ENCODE assay signal across 11 cellular contexts in genomic region chr5:119418782-119419101, GRCh38. TPM values are rescaled to one million over a fixed set of nuclear protein-coding genes. Genes with fewer than 3 reads are reported as not detected.
DNase-seq lines count a peak whose midpoint lies in the region; ATAC-seq, FAIRE-seq and TF ChIP-seq lines count a peak whose summit lies in the region.
"Had no signal": no experiment of that assay in that cellular context is flagged by ENCODE, and none has a peak within 500 bp of the region (broad histone marks: within the 10 kb centered on the region; RNA-seq: fewer than 3 reads in every experiment).

No MANE protein-coding gene starts in this region.

- no peak overlapping the region for H3K27ac ChIP-seq in GM12878 (ENCODE audit: control insufficient read depth, insufficient read depth)

- ATAC-seq in GM19035 (IDR thresholded peaks at IDR 0.05; ENCODE audit: unreplicated experiment) (peak; percentile 70), HG03039 (IDR thresholded peaks at IDR 0.05; ENCODE audit: unreplicated experiment) (peak; percentile 68), GM12878 (peak; percentile 73), T-cell (replicated peaks in 1 of 4) (no peak)
- no peak for ATAC-seq in natural killer cell treated with Interleukin-12 subunit alpha and Interleukin-12 subunit beta and Interleukin-15 and Interleukin-18, amount 100 ng/mL, for 72 hours
- ATAC-seq: activated CD4-positive, CD25-positive, alpha-beta regulatory T cell treated with anti-CD3 and anti-CD28 coated beads, Interleukin-2, amount 50 U/mL, for 24 hours had no signal

- H3K27ac Mint-ChIP-seq in CD14-positive monocyte: peak overlapping the region in 4 of 7 donors; percentile 15 to 66 (median 50)
- H3K27ac Mint-ChIP-seq in T-cell: no peak overlapping the region
- H3K27ac Mint-ChIP-seq in natural killer cell treated with Interleukin-12 subunit alpha and Interleukin-12 subunit beta and Interleukin-15 and Interleukin-18, amount 100 ng/mL, for 72 hours: no peak overlapping the region

- no peak overlapping the region for H3K4me3 Mint-ChIP-seq in CD14-positive monocyte
- no peak overlapping the region for H3K4me3 Mint-ChIP-seq in T-cell
- no peak overlapping the region for H3K4me3 Mint-ChIP-seq in natural killer cell treated with Interleukin-12 subunit alpha and Interleukin-12 subunit beta and Interleukin-15 and Interleukin-18, amount 100 ng/mL, for 72 hours

- CTCF ChIA-PET in GM12878 (lab: Yijun Ruan, JAX) (interaction anchor here (0.5 to 3.8 kb wide), 8 partner anchors 13 to 431 kb away, joined by 3 to 18 read pairs (median 4); partner anchors contain the start of gene DMXL1), T-cell (lab: Charles Lee) (interaction anchor here in 1 of 2 donors (0.6 to 2.6 kb wide), 2 partner anchors 10 to 430 kb away, joined by 3 to 11 read pairs; partner anchors contain the start of gene DTWD2)

- no peak for TF ChIP-seq CTCF in CD14-positive monocyte (IDR thresholded peaks at IDR 0.05)
- no peak for TF ChIP-seq CTCF in GM12878 (IDR thresholded peaks at IDR 0.05 in 2 of 3, conservative IDR thresholded peaks at IDR 0.05 in 1 of 3; ENCODE audit: control insufficient read depth in 2 of 3, extremely low read depth in 1 of 3, insufficient read depth in 1 of 3, low read depth in 3 of 3, low read length in 3 of 3)

- FAIRE-seq in GM12878 (lab: Jason Lieb, UNC): no peak

- H3K27me3 Mint-ChIP-seq in CD14-positive monocyte (ENCODE audit: low read depth in 3 of 3) (peaks cover 0 to 1% (median 0%) of the 10 kb centered on the region in 3 donors), T-cell (no peaks in the 10 kb centered on the region)
- no peaks in the 10 kb centered on the region for H3K27me3 Mint-ChIP-seq in natural killer cell treated with Interleukin-12 subunit alpha and Interleukin-12 subunit beta and Interleukin-15 and Interleukin-18, amount 100 ng/mL, for 72 hours

- SMC1A ChIA-PET in GM12878 (lab: Charles Lee; ENCODE audit: uncharacterized antibody, unreplicated experiment): interaction anchor here (0.6 to 3.9 kb wide), 12 partner anchors 10 to 434 kb away, joined by 3 to 21 read pairs (median 4); partner anchors contain the start of gene DTWD2

- no peaks in the 10 kb centered on the region for H3K79me2 ChIP-seq in GM12878 (ENCODE audit: control insufficient read depth, insufficient read depth, low read length)

- H3K27me3 ChIP-seq in GM12878 (replicated peaks in 1 of 2; ENCODE audit: control insufficient read depth in 2 of 2, insufficient read depth in 2 of 2, low read length in 1 of 2): no peaks in the 10 kb centered on the region
- H3K27me3 ChIP-seq in HAP-1 (ENCODE audit: low read depth): no peaks in the 10 kb centered on the region

- TF ChIP-seq POLR2A in GM12878 (IDR thresholded peaks at IDR 0.05; ENCODE audit: low read depth, low read length): no peak

- in situ Hi-C loops in GM12878 (cut with MboI): no loop called here
- in situ Hi-C loops in HAP-1 (cut with MboI; ENCODE audit: low sequenced_read_pairs): loop anchor here (10.0 kb wide), 1 partner anchor 434 kb away; the partner anchor contains the start of gene DTWD2

- H3K36me3 Mint-ChIP-seq in CD14-positive monocyte (no peaks in the 10 kb centered on the region), T-cell (no peaks in the 10 kb centered on the region)
- H3K36me3 Mint-ChIP-seq in natural killer cell treated with Interleukin-12 subunit alpha and Interleukin-12 subunit beta and Interleukin-15 and Interleukin-18, amount 100 ng/mL, for 72 hours: no peaks in the 10 kb centered on the region

- no peaks in the 10 kb centered on the region for H3K36me3 ChIP-seq in GM12878 (ENCODE audit: control insufficient read depth in 2 of 2, insufficient read depth in 2 of 2, low read length in 1 of 2)
- no peaks in the 10 kb centered on the region for H3K36me3 ChIP-seq in HAP-1 (replicated peaks)

- no peak overlapping the region; the same call in 1 of the 2 replicates for H3K4me2 ChIP-seq in GM12878 (ENCODE audit: control insufficient read depth, insufficient read depth)

- H3K4me1 Mint-ChIP-seq in CD14-positive monocyte (peaks cover 62% of the 10 kb centered on the region), T-cell (peaks cover 11 to 14% (median 12%) of the 10 kb centered on the region in 3 donors)
- H3K4me1 Mint-ChIP-seq in natural killer cell treated with Interleukin-12 subunit alpha and Interleukin-12 subunit beta and Interleukin-15 and Interleukin-18, amount 100 ng/mL, for 72 hours (ENCODE audit: low read depth in 2 of 2): peaks cover 14 to 27% of the 10 kb centered on the region in 2 donors

- no peak for TF ChIP-seq EP300 in GM12878 (IDR thresholded peaks at IDR 0.05; ENCODE audit: borderline replicate concordance in 1 of 2, control insufficient read depth in 1 of 2, low read depth in 2 of 2, low read length in 2 of 2)

- no peak overlapping the region for H3K9ac ChIP-seq in GM12878 (ENCODE audit: control insufficient read depth, insufficient read depth, low read length)

- H3K4me3 ChIP-seq in GM12878: no peak overlapping the region
- H3K4me3 ChIP-seq in HAP-1: no peak overlapping the region

- intact Hi-C loops in CD14-positive monocyte (cut with micrococcal nuclease) (loop anchor here in 1 of 2 donors (10.0 kb wide), 2 partner anchors 74 to 434 kb away; partner anchors contain the start of gene DTWD2), GM12878 (cut with micrococcal nuclease; ENCODE audit: unreplicated experiment) (no loop called here)

- 0 out of 2 replicates have a peak overlapping the region, but pooled peaks have one; percentile 2 for H2AFZ ChIP-seq in GM12878 (ENCODE audit: control insufficient read depth, low read depth, low read length)

- DNase-seq in CD14-positive monocyte (ENCODE audit: low spot score): no peak
- DNase-seq in GM12878 (ENCODE audit: low read depth, low spot score): no peak
- DNase-seq in T-cell: no peak
- no peak for DNase-seq in HAP-1 (ENCODE audit: low spot score in 2 of 2)
- DNase-seq in HUDEP-2 (lab: John Stamatoyannopoulos, UW; ENCODE audit: unreplicated experiment in 76 of 76): no peak
- DNase-seq in natural killer cell treated with Interleukin-12 subunit alpha and Interleukin-12 subunit beta and Interleukin-15 and Interleukin-18, amount 100 ng/mL, for 72 hours (ENCODE audit: low spot score): no peak
- DNase-seq: foreskin melanocyte, NCI-H345 had no signal

- H3K4me1 ChIP-seq in GM12878 (ENCODE audit: control insufficient read depth, insufficient read depth, low read length) (peaks cover 8% of the 10 kb centered on the region; the same call in 1 of the 2 replicates), HAP-1 (peaks cover 4% of the 10 kb centered on the region; the same call in 1 of the 2 replicates)

- TF ChIP-seq RAD21 in GM12878 (IDR thresholded peaks at IDR 0.05; ENCODE audit: insufficient read depth, low read depth, low read length): no peak

- POLR2A ChIA-PET in GM12878 (lab: Charles Lee) (interaction anchor here (1.0 to 1.3 kb wide), 3 partner anchors 11 to 145 kb away, joined by 3 to 6 read pairs (median 3); no protein-coding TSS in a partner anchor), T-cell (lab: Charles Lee) (no interaction called here)

- no TSS peak for BruUV-seq in GM12878 (replicated peaks; lab: Mats Ljungman, UMichigan)

- H3K9me3 ChIP-seq in GM12878 (replicated peaks; ENCODE audit: control insufficient read depth, insufficient read depth, low read length) (no peaks in the 10 kb centered on the region; the same call in 1 of the 3 replicates), HAP-1 (no peaks in the 10 kb centered on the region)

- no peaks in the 10 kb centered on the region for H4K20me1 ChIP-seq in GM12878 (ENCODE audit: control insufficient read depth, insufficient read depth)

- peaks cover 0 to 4% (median 0%) of the 10 kb centered on the region in 7 donors for H3K9me3 Mint-ChIP-seq in CD14-positive monocyte
- no peaks in the 10 kb centered on the region for H3K9me3 Mint-ChIP-seq in T-cell
- no peaks in the 10 kb centered on the region for H3K9me3 Mint-ChIP-seq in natural killer cell treated with Interleukin-12 subunit alpha and Interleukin-12 subunit beta and Interleukin-15 and Interleukin-18, amount 100 ng/mL, for 72 hours

- RAD21 ChIA-PET in GM12878 (lab: Charles Lee; ENCODE audit: unreplicated experiment): interaction anchor here (0.9 to 2.4 kb wide), 8 partner anchors 16 to 431 kb away, joined by 3 to 13 read pairs (median 4); no protein-coding TSS in a partner anchor

TF ChIP-seq in GM12878, 131 proteins besides CTCF, POLR2A, EP300 and RAD21:
- TF ChIP-seq BCL11A (IDR thresholded peaks at IDR 0.05; ENCODE audit: low read depth, low read length) (no peak), YY1 (IDR thresholded peaks at IDR 0.05; ENCODE audit: low read depth, low read length) (no peak), SREBF2 (IDR thresholded peaks at IDR 0.05; ENCODE audit: low read length) (no peak), POU2F2 (IDR thresholded peaks at IDR 0.05; ENCODE audit: borderline replicate concordance, low read depth, low read length) (no peak), ZBED1 (IDR thresholded peaks at IDR 0.05; ENCODE audit: borderline replicate concordance) (no peak), CHD2 (IDR thresholded peaks at IDR 0.05; ENCODE audit: borderline replicate concordance, low read depth, low read length) (no peak), NBN (IDR thresholded peaks at IDR 0.05) (no peak)

RNA-seq across cellular contexts. Expression of gene HSD17B4, which starts 33.6 kb away (rescaled TPM):
- polyA plus RNA-seq in CD14-positive monocyte (100 to 1,000 TPM; 158 to 167 TPM), GM12878 (2011; rRNA removed) (125 and 160 TPM in 2 replicates), GM12878 (2014; fragmentation: Illumina TruSeq; extraction: Trizol) (97.5 and 128 TPM in 2 replicates), GM12878 (2014; fragmentation: Nextera tagmentation; extraction: Ambion mirVana) (10 to 100 TPM; 38.6 to 62.4 TPM), GM12878 (2014; rRNA removed) (52.9 and 58.6 TPM in 2 replicates), GM12878 (2016; fragmentation: Nextera tagmentation; extraction: Ambion mirVana) (10 to 100 TPM; 92.0 to 99.7 TPM)
- total RNA-seq in GM12878 (2013; cell fraction: nucleolus; rRNA removed): 115 and 125 TPM in 2 replicates
- total RNA-seq in GM12878 (2014; rRNA removed) (93.1 and 105 TPM in 2 replicates), GM12878 (2014; rRNA removed; fragmentation: Illumina TruSeq; extraction: Trizol) (92.9 and 93.3 TPM in 2 replicates), GM12878 (2021) (90.0 and 103 TPM in 2 replicates), T-cell (10 to 100 TPM; 32.1 to 79.6 (median 54.0) TPM)
- 50.7 TPM for polyA plus RNA-seq in GM12878 (2011; ENCODE audit: low read depth)
- polyA plus RNA-seq in GM12878 (2011; cell fraction: cytosol; rRNA removed): 69.7 and 112 TPM in 2 replicates
- 104 and 115 TPM in 2 replicates for polyA plus RNA-seq in GM12878 (2011; cell fraction: nucleus; rRNA removed)
- polyA plus RNA-seq in GM12878 (2012): 62.5 and 78.6 TPM in 2 replicates
- polyA minus RNA-seq in GM12878 (2011; rRNA and poly(A)+ RNA removed): 171 and 220 TPM in 2 replicates
- polyA minus RNA-seq in GM12878 (2011; cell fraction: cytosol; rRNA and poly(A)+ RNA removed): 52.4 and 52.5 TPM in 2 replicates
- 61.4 and 80.0 TPM in 2 replicates for polyA minus RNA-seq in GM12878 (2011; cell fraction: nucleus; rRNA and poly(A)+ RNA removed)
- 100 to 1,000 TPM; 100 to 121 TPM for total RNA-seq in natural killer cell treated with Interleukin-12 subunit alpha and Interleukin-12 subunit beta and Interleukin-15 and Interleukin-18, amount 100 ng/mL, for 72 hours

Comparison
In these comparisons a context has a peak if more than half of its experiments do, and no peak if none do; other contexts are left out.
1. H3K27ac Mint-ChIP-seq: peak in CD14-positive monocyte (4 of 7); none in T-cell (0 of 2) and natural killer cell treated with Interleukin-12 subunit alpha and Interleukin-12 subunit beta and Interleukin-15 and Interleukin-18, amount 100 ng/mL, for 72 hours (0 of 2).
2. ATAC-seq: peak in GM19035 (single experiment), HG03039 (single experiment) and GM12878 (single experiment); none in T-cell (0 of 4) and natural killer cell treated with Interleukin-12 subunit alpha and Interleukin-12 subunit beta and Interleukin-15 and Interleukin-18, amount 100 ng/mL, for 72 hours (0 of 2).